ENCODE assay signal across 1 cellular context in genomic region chr7:19080076-19080475, GRCh38.
TF ChIP-seq lines count a peak whose summit lies in the region.

No MANE protein-coding gene starts in this region.

TF ChIP-seq in GM23338, 12 proteins besides CTCF, POLR2A, EP300 and RAD21:
- TF ChIP-seq CREB1 (CRISPR knock-in tag; IDR thresholded peaks at IDR 0.05; ENCODE audit: low read depth) = peak; percentile 48
- TF ChIP-seq EZH2phosphoT487 (IDR thresholded peaks at IDR 0.05; ENCODE audit: unreplicated experiment) = no peak
- TF ChIP-seq NANOG (IDR thresholded peaks at IDR 0.05; ENCODE audit: borderline replicate concordance) = no peak
- TF ChIP-seq ZNF462 (CRISPR knock-in tag; IDR thresholded peaks at IDR 0.05) = no peak
TF ChIP-seq in GM23338: peak in this region for 1.
